ENCODE assay signal across 17 cellular contexts in genomic region chr6:118789419-118789818, GRCh38.
"Had no signal": no experiment of that assay in that cellular context is flagged by ENCODE, and none has a peak within 500 bp of the region (broad histone marks: within the 10 kb centered on the region; RNA-seq: fewer than 3 reads in every experiment).

No MANE protein-coding gene starts in this region.

- H3K9me3 Mint-ChIP-seq: natural killer cell had no signal

- H3K36me3 ChIP-seq: neutrophil, tibial nerve had no signal

- H3K27me3 ChIP-seq: dorsolateral prefrontal cortex, neutrophil, tibial nerve had no signal

- H3K36me3 Mint-ChIP-seq: natural killer cell had no signal

- H3K9me3 ChIP-seq: neutrophil, tibial nerve had no signal

- H3K4me3 Mint-ChIP-seq: activated naive CD8-positive, alpha-beta T cell; natural killer cell had no signal

- H3K27ac ChIP-seq: neutrophil had no signal

- H3K27ac Mint-ChIP-seq: activated naive CD8-positive, alpha-beta T cell had no signal

- ATAC-seq: left ventricle myocardium superior; natural killer cell; stimulated activated naive CD8-positive, alpha-beta T cell treated with anti-CD3 and anti-CD28 coated beads, Interleukin-15, Interleukin-2, amounts not matched to agents 100 U/mL and 50 U/mL, for 24 hours had no signal

- H3K4me3 ChIP-seq: dorsolateral prefrontal cortex, tibial nerve had no signal

- DNase-seq: activated CD4-positive, CD25-positive, alpha-beta regulatory T cell treated with anti-CD3 and anti-CD28 coated beads, Interleukin-2, amount 50 U/mL, for 72 hours; activated CD8-positive, alpha-beta memory T cell treated with anti-CD3 and anti-CD28 coated beads for 24 hours; activated CD8-positive, alpha-beta memory T cell treated with anti-CD3 and anti-CD28 coated beads, Interleukin-2, amount 50 U/mL, for 48 hours; activated gamma-delta T cell treated with Interleukin-2 at 50 U/mL for 16 hours; dorsolateral prefrontal cortex; foreskin melanocyte; kidney glomerular epithelial cell; left ventricle myocardium superior; natural killer cell; stimulated activated CD4-positive, alpha-beta T cell treated with anti-CD3 and anti-CD28 coated beads, Interleukin-12 subunit alpha, Interleukin-12 subunit beta, amount 100 ng/mL, for 4 hours; stimulated activated CD4-positive, alpha-beta T cell treated with anti-CD3 and anti-CD28 coated beads, Interleukin-1b, Interleukin-23, amount 100 ng/mL, for 48 hours; stimulated activated CD8-positive, alpha-beta memory T cell treated with anti-CD3 and anti-CD28 coated beads, Interleukin-4, amount 100 ng/mL, for 48 hours; stimulated activated naive CD8-positive, alpha-beta T cell treated with anti-CD3 and anti-CD28 coated beads, Interleukin-15, Interleukin-2, amounts not matched to agents 100 U/mL and 50 U/mL, for 24 hours; T-helper 2 cell had no signal

- H3K27me3 Mint-ChIP-seq: activated naive CD8-positive, alpha-beta T cell had no signal
